In genomic region chr12:57793920-57794319, GRCh38 we compare ENCODE assay signal across 17 cellular contexts. TPM values are rescaled to one million over a fixed set of nuclear protein-coding genes. Genes with fewer than 3 reads are reported as not detected.
DNase-seq lines count a peak whose midpoint lies in the region; ATAC-seq, FAIRE-seq and TF ChIP-seq lines count a peak whose summit lies in the region.
"Had no signal": no experiment of that assay in that cellular context is flagged by ENCODE, and none has a peak within 500 bp of the region (broad histone marks: within the 10 kb centered on the region; RNA-seq: fewer than 3 reads in every experiment).

No MANE protein-coding gene starts in this region.

- H3K27me3 ChIP-seq in Panc1 (ENCODE audit: control insufficient read depth, insufficient read depth, low read length), result no peaks in the 10 kb centered on the region
- H3K27me3 ChIP-seq in endothelial cell of umbilical vein (ENCODE audit: control insufficient read depth in 2 of 2, insufficient read depth in 2 of 2, low read length in 2 of 2), result no peaks in the 10 kb centered on the region
- H3K27me3 ChIP-seq in smooth muscle cell (ENCODE audit: low read depth), result no peaks in the 10 kb centered on the region

- peak overlapping the region in 1 of 2 donors; percentile 23 for H3K4me3 Mint-ChIP-seq in activated T-cell treated with anti-CD3 and anti-CD28 coated beads, Interleukin-2, amount 50 U/mL, for 72 hours
- H3K4me3 Mint-ChIP-seq: activated T-cell treated with anti-CD3 and anti-CD28 coated beads, Interleukin-2, amount 50 U/mL, for 4 hours had no signal

- peaks cover 12% of the 10 kb centered on the region for H3K4me1 Mint-ChIP-seq in activated T-cell treated with anti-CD3 and anti-CD28 coated beads, Interleukin-2, amount 50 U/mL, for 72 hours (ENCODE audit: low read depth)

- H3K36me3 ChIP-seq in Panc1 (ENCODE audit: control insufficient read depth, insufficient read depth, low read length) (peaks cover 6% of the 10 kb centered on the region), endothelial cell of umbilical vein (ENCODE audit: control insufficient read depth in 2 of 2, extremely low read depth in 1 of 2, insufficient read depth in 2 of 2, low read length in 2 of 2) (peaks cover 13% of the 10 kb centered on the region in 2 experiments), smooth muscle cell (ENCODE audit: low read depth) (peaks cover 12% of the 10 kb centered on the region)

- H3K9me3 Mint-ChIP-seq in activated T-cell treated with anti-CD3 and anti-CD28 coated beads, Interleukin-2, amount 50 U/mL, for 72 hours, result no peaks in the 10 kb centered on the region
- H3K9me3 Mint-ChIP-seq: activated T-cell treated with anti-CD3 and anti-CD28 coated beads, Interleukin-2, amount 50 U/mL, for 4 hours had no signal

- intact Hi-C loops in Panc1 (cut with micrococcal nuclease; ENCODE audit: unreplicated experiment), result no loop called here
- intact Hi-C loops in endothelial cell of umbilical vein (cut with micrococcal nuclease), result no loop called here

- DNase-seq in activated T-cell treated with anti-CD3 and anti-CD28 coated beads, Interleukin-2, amount 50 U/mL, for 72 hours, result no peak
- no peak for DNase-seq in activated T-cell treated with anti-CD3 and anti-CD28 coated beads, Interleukin-2, amount 50 U/mL, for 48 hours
- DNase-seq in Panc1 (ENCODE audit: low read depth, low spot score), result no peak
- peak; percentile 19 for DNase-seq in endothelial cell of umbilical vein (ENCODE audit: low read depth, low spot score)
- no peak for DNase-seq in smooth muscle cell (lab: John Stamatoyannopoulos, UW; ENCODE audit: unreplicated experiment)
- no peak for DNase-seq in GM10266 (ENCODE audit: extremely low spot score)
- DNase-seq in amniotic stem cell (lab: John Stamatoyannopoulos, UW), result no peak
- DNase-seq in effector CD4-positive, alpha-beta T cell, result no peak
- DNase-seq: activated T-cell treated with anti-CD3 and anti-CD28 coated beads, Interleukin-2, amount 50 U/mL, for 4 hours; glutamatergic neuron; lower lobe of right lung; NCI-H2081; stimulated activated CD4-positive, alpha-beta T cell treated with anti-CD3 and anti-CD28 coated beads, Interleukin-2, amount 100 ng/mL, for 24 hours had no signal

- H3K36me3 Mint-ChIP-seq in activated T-cell treated with anti-CD3 and anti-CD28 coated beads, Interleukin-2, amount 50 U/mL, for 72 hours (ENCODE audit: insufficient read depth in 2 of 2), result peaks cover 2 to 20% of the 10 kb centered on the region in 2 donors

- no peak for TF ChIP-seq POLR2A in endothelial cell of umbilical vein (IDR thresholded peaks at IDR 0.05; ENCODE audit: low read depth, low read length)

- CTCF ChIA-PET in Panc1 (lab: Charles Lee), result interaction anchor here (0.6 kb wide), 1 partner anchor 11 kb away, joined by 3 read pairs; the partner anchor contains the start of gene TSFM
- CTCF ChIA-PET in endothelial cell of umbilical vein (lab: Charles Lee), result interaction anchor here (2.6 to 3.7 kb wide), 2 partner anchors 9 to 11 kb away, joined by 12 to 27 read pairs; partner anchors contain the start of gene TSFM

- TF ChIP-seq CTCF in Panc1 (IDR thresholded peaks at IDR 0.05) (no peak), endothelial cell of umbilical vein (IDR thresholded peaks at IDR 0.05; ENCODE audit: extremely low read depth in 1 of 2, insufficient read depth in 1 of 2, low read depth in 1 of 2, low read length in 2 of 2) (no peak), smooth muscle cell (IDR thresholded peaks at IDR 0.05; ENCODE audit: borderline replicate concordance, insufficient read depth, poor library complexity, severe bottlenecking) (no peak), GM10266 (IDR thresholded peaks at IDR 0.05; ENCODE audit: control insufficient read depth, insufficient read depth, low read depth, missing control alignments) (no peak)

- H3K4me2 ChIP-seq in endothelial cell of umbilical vein (ENCODE audit: insufficient read depth, low read length) (no peak overlapping the region), smooth muscle cell (peak overlapping the region; percentile 70)

- H3K9me3 ChIP-seq in Panc1 (ENCODE audit: control insufficient read depth, insufficient read depth, low read depth, low read length), result no peaks in the 10 kb centered on the region
- no peaks in the 10 kb centered on the region for H3K9me3 ChIP-seq in endothelial cell of umbilical vein (replicated peaks; ENCODE audit: control insufficient read depth, insufficient read depth, low read length)
- no peaks in the 10 kb centered on the region for H3K9me3 ChIP-seq in smooth muscle cell (replicated peaks; ENCODE audit: low read depth)
- H3K9me3 ChIP-seq: lower lobe of right lung had no signal

- H3K27ac ChIP-seq in Panc1 (ENCODE audit: low read length), result no peak overlapping the region
- H3K27ac ChIP-seq in endothelial cell of umbilical vein (ENCODE audit: insufficient read depth, low read depth, low read length), result no peak overlapping the region
- H3K27ac ChIP-seq in smooth muscle cell (ENCODE audit: low read depth), result peak overlapping the region; percentile 84
- H3K27ac ChIP-seq: lower lobe of right lung, parathyroid adenoma had no signal

- WGBS in smooth muscle cell (ENCODE audit: low lambda C conversion rate), result 11% methylated on average over 1 of the region's 1 CpG

- peak overlapping the region; percentile 79 for H3K27ac Mint-ChIP-seq in activated T-cell treated with anti-CD3 and anti-CD28 coated beads, Interleukin-2, amount 50 U/mL, for 72 hours

- H3F3A ChIP-seq in smooth muscle cell (ENCODE audit: low read depth), result no peaks in the 10 kb centered on the region

- no peak for ATAC-seq in activated T-cell treated with anti-CD3 and anti-CD28 coated beads, Interleukin-2, amount 50 U/mL, for 72 hours (replicated peaks in 1 of 2)
- ATAC-seq in Panc1, result peak; percentile 69
- ATAC-seq: HepG2 had no signal

- no peak overlapping the region for H3K9ac ChIP-seq in endothelial cell of umbilical vein (replicated peaks; ENCODE audit: extremely low read depth, insufficient read depth, low read length)
- peak overlapping the region; percentile 42 for H3K9ac ChIP-seq in smooth muscle cell (ENCODE audit: low read depth)
- H3K9ac ChIP-seq: parathyroid adenoma had no signal

- in situ Hi-C loops in Panc1 (cut with HindIII; ENCODE audit: low pct_unique_long_range_greater_than_20kb, low sequenced_read_pairs), result no loop called here

- H3K4me1 ChIP-seq in Panc1 (ENCODE audit: control insufficient read depth, insufficient read depth, low read length) (no peaks in the 10 kb centered on the region), endothelial cell of umbilical vein (ENCODE audit: control insufficient read depth, extremely low read depth, insufficient read depth, low read length) (no peaks in the 10 kb centered on the region), smooth muscle cell (ENCODE audit: low read depth) (no peaks in the 10 kb centered on the region)
- H3K4me1 ChIP-seq: lower lobe of right lung, parathyroid adenoma had no signal

- H3K27me3 Mint-ChIP-seq in activated T-cell treated with anti-CD3 and anti-CD28 coated beads, Interleukin-2, amount 50 U/mL, for 72 hours (ENCODE audit: low read depth), result no peaks in the 10 kb centered on the region

- POLR2A ChIA-PET in Panc1 (lab: Charles Lee), result no interaction called here
- POLR2A ChIA-PET in endothelial cell of umbilical vein (lab: Charles Lee), result no interaction called here

- dilution Hi-C loops in endothelial cell of umbilical vein (cut with MboI; ENCODE audit: extremely low pct_ligation_motif_present, low sequenced_read_pairs), result no loop called here

- BruUV-seq in Panc1 (replicated peaks; lab: Mats Ljungman, UMichigan) (no TSS peak), endothelial cell of umbilical vein (replicated peaks; lab: Mats Ljungman, UMichigan) (no TSS peak)

- no peaks in the 10 kb centered on the region for H3K79me2 ChIP-seq in endothelial cell of umbilical vein (ENCODE audit: control insufficient read depth, insufficient read depth, low read length)
- H3K79me2 ChIP-seq in smooth muscle cell (ENCODE audit: low read depth), result peaks cover 3% of the 10 kb centered on the region

- H4K20me1 ChIP-seq in endothelial cell of umbilical vein (replicated peaks; ENCODE audit: control insufficient read depth, extremely low read depth, insufficient read depth, low read length), result no peaks in the 10 kb centered on the region
- no peaks in the 10 kb centered on the region for H4K20me1 ChIP-seq in smooth muscle cell (ENCODE audit: low read depth)

- FAIRE-seq in endothelial cell of umbilical vein (lab: Jason Lieb, UNC), result no peak
- FAIRE-seq: colon, G401.6, HepG2 had no signal

- H3K9me1 ChIP-seq in endothelial cell of umbilical vein (replicated peaks; ENCODE audit: control insufficient read depth, extremely low read depth, insufficient read depth, low read length), result no peaks in the 10 kb centered on the region

- H3K4me3 ChIP-seq in Panc1 (ENCODE audit: low read depth in 2 of 2, low read length in 2 of 2), result no peak overlapping the region
- no peak overlapping the region for H3K4me3 ChIP-seq in endothelial cell of umbilical vein (replicated peaks in 1 of 3; ENCODE audit: insufficient read depth in 1 of 3, low read depth in 1 of 3, low read length in 3 of 3)
- no peak overlapping the region for H3K4me3 ChIP-seq in smooth muscle cell
- H3K4me3 ChIP-seq: lower lobe of right lung had no signal

- H2AFZ ChIP-seq in endothelial cell of umbilical vein (ENCODE audit: low read depth, low read length) (no peak overlapping the region), smooth muscle cell (ENCODE audit: low read depth) (no peak overlapping the region)
- H2AFZ ChIP-seq: parathyroid adenoma had no signal

RNA-seq across cellular contexts. Expression of gene TSFM, which starts 11.3 kb away (rescaled TPM):
- 10 to 100 TPM; 30.4 to 30.9 TPM for total RNA-seq in activated T-cell treated with anti-CD3 and anti-CD28 coated beads, Interleukin-2, amount 50 U/mL, for 72 hours
- total RNA-seq in Panc1 (2021; ENCODE audit: unreplicated experiment) (40.3 TPM), endothelial cell of umbilical vein (39.3 and 41.8 TPM in 2 replicates), smooth muscle cell (14.5 and 16.8 TPM in 2 replicates)
- polyA plus RNA-seq in Panc1 (2012; ENCODE audit: insufficient read length), result 28.1 TPM
- polyA plus RNA-seq in endothelial cell of umbilical vein (13.2 and 16.5 TPM in 2 replicates), smooth muscle cell (24.0 and 28.5 TPM in 2 replicates)
- polyA plus RNA-seq in endothelial cell of umbilical vein (2011; cell fraction: cytosol; rRNA removed), result 19.1 and 20.8 TPM in 2 replicates
- 11.5 and 11.9 TPM in 2 replicates for polyA plus RNA-seq in endothelial cell of umbilical vein (2011; cell fraction: nucleus; rRNA removed)
- polyA plus RNA-seq in endothelial cell of umbilical vein (2012), result 34.8 and 43.8 TPM in 2 replicates
- 7.5 and 8.4 TPM in 2 replicates for polyA minus RNA-seq in endothelial cell of umbilical vein
- polyA minus RNA-seq in endothelial cell of umbilical vein (2011; cell fraction: cytosol; rRNA and poly(A)+ RNA removed), result 29.2 TPM
- polyA minus RNA-seq in endothelial cell of umbilical vein (2011; cell fraction: nucleus; rRNA and poly(A)+ RNA removed), result 6.8 and 8.5 TPM in 2 replicates

RNA-seq across cellular contexts. Expression of gene EEF1AKMT3, which starts 21.5 kb away (rescaled TPM):
- total RNA-seq in activated T-cell treated with anti-CD3 and anti-CD28 coated beads, Interleukin-2, amount 50 U/mL, for 72 hours, result 1 to 10 TPM; 4.9 to 6.9 TPM
- 7.4 TPM for total RNA-seq in Panc1 (2021; ENCODE audit: unreplicated experiment)
- 6.2 TPM for polyA plus RNA-seq in Panc1 (2012; ENCODE audit: insufficient read length)
- total RNA-seq in endothelial cell of umbilical vein, result 6.6 and 8.8 TPM in 2 replicates
- polyA plus RNA-seq in endothelial cell of umbilical vein, result 7.3 and 7.9 TPM in 2 replicates
- 6.6 and 8.3 TPM in 2 replicates for polyA plus RNA-seq in endothelial cell of umbilical vein (2011; cell fraction: cytosol; rRNA removed)
- polyA plus RNA-seq in endothelial cell of umbilical vein (2011; cell fraction: nucleus; rRNA removed), result 3.3 and 4.3 TPM in 2 replicates
- polyA plus RNA-seq in endothelial cell of umbilical vein (2012), result 9.1 and 9.9 TPM in 2 replicates
- polyA minus RNA-seq in endothelial cell of umbilical vein, result 9.6 and 9.9 TPM in 2 replicates
- polyA minus RNA-seq in endothelial cell of umbilical vein (2011; cell fraction: cytosol; rRNA and poly(A)+ RNA removed), result 2.0 TPM
- 1.2 and 3.0 TPM in 2 replicates for polyA minus RNA-seq in endothelial cell of umbilical vein (2011; cell fraction: nucleus; rRNA and poly(A)+ RNA removed)
- 6.2 and 8.0 TPM in 2 replicates for total RNA-seq in smooth muscle cell
- 9.0 and 9.9 TPM in 2 replicates for polyA plus RNA-seq in smooth muscle cell

RNA-seq across cellular contexts. Expression of gene METTL1, which starts 22.0 kb away (rescaled TPM):
- total RNA-seq in activated T-cell treated with anti-CD3 and anti-CD28 coated beads, Interleukin-2, amount 50 U/mL, for 72 hours, result 10 to 100 TPM; 18.7 TPM
- total RNA-seq in Panc1 (2021; ENCODE audit: unreplicated experiment) (46.5 TPM), endothelial cell of umbilical vein (24.3 and 24.8 TPM in 2 replicates), smooth muscle cell (4.1 and 7.7 TPM in 2 replicates)
- polyA plus RNA-seq in Panc1 (2012; ENCODE audit: insufficient read length), result 40.9 TPM
- polyA plus RNA-seq in endothelial cell of umbilical vein (23.6 and 25.0 TPM in 2 replicates), smooth muscle cell (20.3 and 24.9 TPM in 2 replicates)
- 23.0 and 29.2 TPM in 2 replicates for polyA plus RNA-seq in endothelial cell of umbilical vein (2011; cell fraction: cytosol; rRNA removed)
- polyA plus RNA-seq in endothelial cell of umbilical vein (2011; cell fraction: nucleus; rRNA removed), result 34.3 and 39.3 TPM in 2 replicates
- polyA plus RNA-seq in endothelial cell of umbilical vein (2012), result 31.2 and 36.8 TPM in 2 replicates
- 20.6 and 21.3 TPM in 2 replicates for polyA minus RNA-seq in endothelial cell of umbilical vein
- polyA minus RNA-seq in endothelial cell of umbilical vein (2011; cell fraction: cytosol; rRNA and poly(A)+ RNA removed), result 20.5 TPM
- polyA minus RNA-seq in endothelial cell of umbilical vein (2011; cell fraction: nucleus; rRNA and poly(A)+ RNA removed), result 23.4 and 23.6 TPM in 2 replicates

RNA-seq across cellular contexts. Expression of gene AVIL, which starts 24.6 kb away (rescaled TPM):
- 1 to 10 TPM; 4.8 to 5.5 TPM for total RNA-seq in activated T-cell treated with anti-CD3 and anti-CD28 coated beads, Interleukin-2, amount 50 U/mL, for 72 hours
- total RNA-seq in Panc1 (2021; ENCODE audit: unreplicated experiment) (3.1 TPM), endothelial cell of umbilical vein (2.2 and 3.0 TPM in 2 replicates), smooth muscle cell (7.0 and 17.1 TPM in 2 replicates)
- polyA plus RNA-seq in Panc1 (2012; ENCODE audit: insufficient read length), result 2.6 TPM
- polyA plus RNA-seq in endothelial cell of umbilical vein (1.0 and 1.1 TPM in 2 replicates), smooth muscle cell (1.2 and 9.1 TPM in 2 replicates)
- 0.50 and 0.96 TPM in 2 replicates for polyA plus RNA-seq in endothelial cell of umbilical vein (2011; cell fraction: cytosol; rRNA removed)
- polyA plus RNA-seq in endothelial cell of umbilical vein (2011; cell fraction: nucleus; rRNA removed), result 9.2 and 11.1 TPM in 2 replicates
- 1.4 and 2.0 TPM in 2 replicates for polyA plus RNA-seq in endothelial cell of umbilical vein (2012)
- polyA minus RNA-seq in endothelial cell of umbilical vein, result 2.4 and 3.1 TPM in 2 replicates
- not detected for polyA minus RNA-seq in endothelial cell of umbilical vein (2011; cell fraction: cytosol; rRNA and poly(A)+ RNA removed)
- polyA minus RNA-seq in endothelial cell of umbilical vein (2011; cell fraction: nucleus; rRNA and poly(A)+ RNA removed), result 4.6 and 8.9 TPM in 2 replicates

RNA-seq across cellular contexts. Expression of gene CYP27B1, which starts 27.0 kb away (rescaled TPM):
- 10 to 100 TPM; 11.1 to 14.7 TPM for total RNA-seq in activated T-cell treated with anti-CD3 and anti-CD28 coated beads, Interleukin-2, amount 50 U/mL, for 72 hours
- total RNA-seq in Panc1 (2021; ENCODE audit: unreplicated experiment) (4.0 TPM), endothelial cell of umbilical vein (2.4 and 2.7 TPM in 2 replicates), smooth muscle cell (0.81 and 0.90 TPM in 2 replicates)
- polyA plus RNA-seq in Panc1 (2012; ENCODE audit: insufficient read length), result 4.3 TPM
- polyA plus RNA-seq in endothelial cell of umbilical vein (0.62 TPM in 2 replicates), smooth muscle cell (1.3 and 1.7 TPM in 2 replicates)
- 0.19 and 0.61 TPM in 2 replicates for polyA plus RNA-seq in endothelial cell of umbilical vein (2011; cell fraction: cytosol; rRNA removed)
- 7.3 and 7.9 TPM in 2 replicates for polyA plus RNA-seq in endothelial cell of umbilical vein (2011; cell fraction: nucleus; rRNA removed)
- 0.74 and 0.86 TPM in 2 replicates for polyA plus RNA-seq in endothelial cell of umbilical vein (2012)
- 0.87 and 1.2 TPM in 2 replicates for polyA minus RNA-seq in endothelial cell of umbilical vein
- 7.6 TPM for polyA minus RNA-seq in endothelial cell of umbilical vein (2011; cell fraction: cytosol; rRNA and poly(A)+ RNA removed)
- polyA minus RNA-seq in endothelial cell of umbilical vein (2011; cell fraction: nucleus; rRNA and poly(A)+ RNA removed), result 3.3 and 3.8 TPM in 2 replicates
